ENCODE assay signal across 12 cellular contexts in genomic region chr6:2450546-2450945, GRCh38.
A peak's percentile ranks its signal among the peaks of the same experiment; 100 is the strongest.
DNase-seq lines count a peak whose midpoint lies in the region; ATAC-seq and TF ChIP-seq lines count a peak whose summit lies in the region.
"Had no signal": no experiment of that assay in that cellular context is flagged by ENCODE, and none has a peak within 500 bp of the region (broad histone marks: within the 10 kb centered on the region; RNA-seq: fewer than 3 reads in every experiment).

No MANE protein-coding gene starts in this region.

- H3K9me3 Mint-ChIP-seq in MCF 10A (ENCODE audit: unreplicated experiment), result no peaks in the 10 kb centered on the region
- H3K9me3 Mint-ChIP-seq: activated T-helper 1 cell treated with anti-CD3 and anti-CD28 coated beads, Interleukin-12 subunit alpha, Interleukin-12 subunit beta, Interleukin-2, Interleukin-4 antibody, amounts not matched to agents 30 ng/mL and 10 ng/mL and 1 ng/mL, durations not matched to agents 14 hours and 24 hours and 36 hours; dendritic cell treated with granulocyte-macrophage colony-stimulating factor and Interleukin-4, amounts not matched to agents 40 ng/mL and 50 ng/mL, for 4 days had no signal

- H3K36me3 Mint-ChIP-seq in MCF 10A (ENCODE audit: insufficient read depth, unreplicated experiment), result no peaks in the 10 kb centered on the region

- no peak overlapping the region for H3K27ac Mint-ChIP-seq in MCF 10A (ENCODE audit: low read depth, unreplicated experiment)
- H3K27ac Mint-ChIP-seq: activated T-helper 1 cell treated with anti-CD3 and anti-CD28 coated beads, Interleukin-12 subunit alpha, Interleukin-12 subunit beta, Interleukin-2, Interleukin-4 antibody, amounts not matched to agents 30 ng/mL and 10 ng/mL and 1 ng/mL, durations not matched to agents 14 hours and 24 hours and 36 hours; dendritic cell treated with granulocyte-macrophage colony-stimulating factor and Interleukin-4, amounts not matched to agents 40 ng/mL and 50 ng/mL, for 4 days; T-helper 17 cell had no signal

- no peaks in the 10 kb centered on the region for H3K27me3 ChIP-seq in psoas muscle (ENCODE audit: insufficient read depth in 3 of 3, low read length in 2 of 3)

- H3K4me1 Mint-ChIP-seq in MCF 10A (ENCODE audit: insufficient read depth, unreplicated experiment), result peaks cover 6% of the 10 kb centered on the region

- WGBS in psoas muscle, 3 donors, result 11 to 13% (median 13%) methylated on average over 12 of the region's 12 CpGs

- POLR2A ChIA-PET in MCF 10A (lab: Yijun Ruan, JAX), result interaction anchor here (0.7 kb wide), 1 partner anchor 41 kb away, joined by 4 read pairs; no protein-coding TSS in a partner anchor

- intact Hi-C loops in MCF 10A (cut with micrococcal nuclease), result no loop called here
- intact Hi-C loops in psoas muscle (cut with DNase I), result loop anchor here in 1 of 2 donors (5.0 to 10.0 kb wide), 3 partner anchors 182 to 856 kb away; no protein-coding TSS in a partner anchor

- no peaks in the 10 kb centered on the region for H3K36me3 ChIP-seq in psoas muscle (ENCODE audit: insufficient read depth in 1 of 2, low read depth in 1 of 2)

- peak; percentile 77 for DNase-seq in HT-29 (ENCODE audit: low spot score)
- DNase-seq in NCI-H2227 treated with DMSO at 0.1 percent for 48 hours (lab: John Stamatoyannopoulos, UW), result peak; percentile 17
- peak; percentile 58 for DNase-seq in MCF 10A (ENCODE audit: unreplicated experiment)
- DNase-seq in psoas muscle, result peak; percentile 24 to 68
- no peak for DNase-seq in COLO829 (ENCODE audit: low spot score)
- DNase-seq in activated CD8-positive, alpha-beta memory T cell treated with anti-CD3 and anti-CD28 coated beads, Interleukin-2, amount 50 U/mL, for 4 hours, result no peak
- no peak for DNase-seq in DMS114 treated with DMSO at 0.1 percent for 48 hours (lab: John Stamatoyannopoulos, UW; ENCODE audit: unreplicated experiment)
- DNase-seq: Kasumi-1, T-helper 17 cell had no signal

- peaks cover 6% of the 10 kb centered on the region for H3K4me1 ChIP-seq in psoas muscle

- H3K27ac ChIP-seq in psoas muscle, result no peak overlapping the region

- H3K4me3 Mint-ChIP-seq in MCF 10A (ENCODE audit: unreplicated experiment), result no peak overlapping the region
- H3K4me3 Mint-ChIP-seq: activated T-helper 1 cell treated with anti-CD3 and anti-CD28 coated beads, Interleukin-12 subunit alpha, Interleukin-12 subunit beta, Interleukin-2, Interleukin-4 antibody, amounts not matched to agents 30 ng/mL and 10 ng/mL and 1 ng/mL, durations not matched to agents 14 hours and 24 hours and 36 hours; dendritic cell treated with granulocyte-macrophage colony-stimulating factor and Interleukin-4, amounts not matched to agents 40 ng/mL and 50 ng/mL, for 4 days; T-helper 17 cell had no signal

- H3K4me3 ChIP-seq in psoas muscle, result no peak overlapping the region

- H3K9me3 ChIP-seq in psoas muscle, result no peaks in the 10 kb centered on the region

- CTCF ChIA-PET in MCF 10A (lab: Yijun Ruan, JAX), result interaction anchor here (0.6 to 0.9 kb wide), 5 partner anchors 92 to 715 kb away, joined by 3 to 4 read pairs (median 3); partner anchors contain the start of gene MYLK4

- no peaks in the 10 kb centered on the region for H3K27me3 Mint-ChIP-seq in MCF 10A (ENCODE audit: insufficient read depth, unreplicated experiment)

- TF ChIP-seq CTCF in MCF 10A (IDR thresholded peaks at IDR 0.05; ENCODE audit: unreplicated experiment), result no peak
- TF ChIP-seq CTCF in psoas muscle (IDR thresholded peaks at IDR 0.05), result peak; percentile 7

- ATAC-seq in psoas muscle (peak; percentile 71 to 96 (median 89)), GM21786 (IDR thresholded peaks at IDR 0.05; ENCODE audit: unreplicated experiment) (no peak)
- ATAC-seq: T-helper 17 cell had no signal

- BruUV-seq in MCF 10A (replicated peaks; lab: Mats Ljungman, UMichigan), result no TSS peak

Comparison
In these comparisons a context has a peak if more than half of its experiments do, and no peak if none do; other contexts are left out.
1. DNase-seq: peak in HT-29 (single experiment), NCI-H2227 treated with DMSO at 0.1 percent for 48 hours (single experiment), MCF 10A (single experiment) and psoas muscle (2 of 2); none in COLO829 (single experiment), activated CD8-positive, alpha-beta memory T cell treated with anti-CD3 and anti-CD28 coated beads, Interleukin-2, amount 50 U/mL, for 4 hours (single experiment) and DMS114 treated with DMSO at 0.1 percent for 48 hours (single experiment).